Comparison of ENCODE assay signal across 1 cellular context in the genomic region with DNA sequence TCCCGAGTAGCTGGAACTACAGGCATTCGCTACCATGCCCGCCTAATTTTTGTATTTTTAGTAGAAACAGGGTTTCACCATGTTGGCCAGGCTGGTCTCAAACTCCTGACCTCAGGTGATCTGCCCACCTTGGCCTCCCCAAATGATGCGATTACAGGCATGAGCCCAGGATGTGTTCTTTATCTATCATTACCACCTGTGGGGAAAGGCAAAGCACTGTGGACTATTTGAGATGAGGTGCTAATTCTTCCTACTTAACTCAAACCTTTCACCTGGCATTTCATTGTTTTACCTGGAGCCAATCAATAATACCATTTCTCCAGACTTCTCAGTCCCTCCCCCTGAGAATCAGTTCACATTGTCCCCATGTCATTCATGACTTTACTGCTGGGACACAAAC.
A peak's percentile ranks its signal among the peaks of the same experiment; 100 is the strongest.
TF ChIP-seq lines count a peak whose summit lies in the region.

No MANE protein-coding gene starts in this region.

TF ChIP-seq in K562, 482 proteins besides CTCF, POLR2A, EP300 and RAD21:
- TF ChIP-seq BMI1 (IDR thresholded peaks at IDR 0.05; ENCODE audit: low read length) (no peak), CBFA2T3 (IDR thresholded peaks at IDR 0.05) (peak; percentile 25)
- TF ChIP-seq, protein P1, sequence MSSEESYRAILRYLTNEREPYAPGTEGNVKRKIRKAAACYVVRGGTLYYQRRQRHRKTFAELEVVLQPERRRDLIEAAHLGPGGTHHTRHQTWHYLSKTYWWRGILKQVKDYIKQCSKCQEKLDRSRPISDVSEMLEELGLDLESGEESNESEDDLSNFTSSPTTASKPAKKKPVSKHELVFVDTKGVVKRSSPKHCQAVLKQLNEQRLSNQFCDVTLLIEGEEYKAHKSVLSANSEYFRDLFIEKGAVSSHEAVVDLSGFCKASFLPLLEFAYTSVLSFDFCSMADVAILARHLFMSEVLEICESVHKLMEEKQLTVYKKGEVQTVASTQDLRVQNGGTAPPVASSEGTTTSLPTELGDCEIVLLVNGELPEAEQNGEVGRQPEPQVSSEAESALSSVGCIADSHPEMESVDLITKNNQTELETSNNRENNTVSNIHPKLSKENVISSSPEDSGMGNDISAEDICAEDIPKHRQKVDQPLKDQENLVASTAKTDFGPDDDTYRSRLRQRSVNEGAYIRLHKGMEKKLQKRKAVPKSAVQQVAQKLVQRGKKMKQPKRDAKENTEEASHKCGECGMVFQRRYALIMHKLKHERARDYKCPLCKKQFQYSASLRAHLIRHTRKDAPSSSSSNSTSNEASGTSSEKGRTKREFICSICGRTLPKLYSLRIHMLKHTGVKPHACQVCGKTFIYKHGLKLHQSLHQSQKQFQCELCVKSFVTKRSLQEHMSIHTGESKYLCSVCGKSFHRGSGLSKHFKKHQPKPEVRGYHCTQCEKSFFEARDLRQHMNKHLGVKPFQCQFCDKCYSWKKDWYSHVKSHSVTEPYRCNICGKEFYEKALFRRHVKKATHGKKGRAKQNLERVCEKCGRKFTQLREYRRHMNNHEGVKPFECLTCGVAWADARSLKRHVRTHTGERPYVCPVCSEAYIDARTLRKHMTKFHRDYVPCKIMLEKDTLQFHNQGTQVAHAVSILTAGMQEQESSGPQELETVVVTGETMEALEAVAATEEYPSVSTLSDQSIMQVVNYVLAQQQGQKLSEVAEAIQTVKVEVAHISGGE (CRISPR knock-in tag; IDR thresholded peaks at IDR 0.05) = peak in 1 of 3 experiments; percentile 78; a peak in 2 of 6 replicates
